In genomic region chr10:86599729-86600128, GRCh38 we compare ENCODE assay signal across 11 cellular contexts. TPM values are rescaled to one million over a fixed set of nuclear protein-coding genes. Genes with fewer than 3 reads are reported as not detected.
DNase-seq lines count a peak whose midpoint lies in the region; ATAC-seq and TF ChIP-seq lines count a peak whose summit lies in the region.
"Had no signal": no experiment of that assay in that cellular context is flagged by ENCODE, and none has a peak within 500 bp of the region (broad histone marks: within the 10 kb centered on the region; RNA-seq: fewer than 3 reads in every experiment).

No MANE protein-coding gene starts in this region.

- H3K9me3 ChIP-seq in breast epithelium (no peaks in the 10 kb centered on the region), transverse colon (no peaks in the 10 kb centered on the region), aorta (ENCODE audit: control insufficient read depth, low read length) (no peaks in the 10 kb centered on the region)

- H3K4me3 Mint-ChIP-seq in MCF 10A (ENCODE audit: unreplicated experiment) (no peak overlapping the region), T-cell (no peak overlapping the region)
- H3K4me3 Mint-ChIP-seq: activated B cell treated with CpG ODN at 0.5 μM for 24 hours; CD8-positive, alpha-beta memory T cell; naive thymus-derived CD4-positive, alpha-beta T cell had no signal

- H3K4me3 ChIP-seq in breast epithelium (no peak overlapping the region), transverse colon (no peak overlapping the region), aorta (ENCODE audit: low read length in 2 of 2) (no peak overlapping the region)

- ATAC-seq in HG02973 (IDR thresholded peaks at IDR 0.05; ENCODE audit: unreplicated experiment) (peak; percentile 66), T-cell (replicated peaks in 1 of 4) (peak in 3 of 4 experiments; percentile 53 to 70 (median 63)), aorta (ENCODE audit: low FRiP score) (no peak)
- ATAC-seq: naive thymus-derived CD4-positive, alpha-beta T cell had no signal

- POLR2A ChIA-PET in MCF 10A (lab: Yijun Ruan, JAX) = no interaction called here
- POLR2A ChIA-PET in T-cell (lab: Charles Lee) = no interaction called here

- CTCF ChIA-PET in MCF 10A (lab: Yijun Ruan, JAX) = no interaction called here
- CTCF ChIA-PET in T-cell (lab: Charles Lee) = no interaction called here

- H3K36me3 ChIP-seq in breast epithelium (no peaks in the 10 kb centered on the region), transverse colon (no peaks in the 10 kb centered on the region), aorta (ENCODE audit: control insufficient read depth in 1 of 2, insufficient read depth in 2 of 2, low read length in 1 of 2) (no peaks in the 10 kb centered on the region)

- H3K27me3 Mint-ChIP-seq in MCF 10A (ENCODE audit: insufficient read depth, unreplicated experiment) (no peaks in the 10 kb centered on the region), T-cell (no peaks in the 10 kb centered on the region)
- H3K27me3 Mint-ChIP-seq: activated B cell treated with CpG ODN at 0.5 μM for 24 hours had no signal

- intact Hi-C loops in MCF 10A (cut with micrococcal nuclease) (no loop called here), breast epithelium (cut with DNase I; ENCODE audit: low total_unique reads) (no loop called here), transverse colon (cut with DNase I; ENCODE audit: low total_unique reads) (loop anchor here (1.0 kb wide), 1 partner anchor 43 kb away; no protein-coding TSS in a partner anchor), aorta (cut with DNase I) (no loop called here)

- WGBS in transverse colon (ENCODE audit: low coverage in 1 of 2), 2 donors = 38% methylated on average over 4 of the region's 4 CpGs; no CpG with 5 or more reads in 1 of the 2 donors
- 62% methylated on average over 4 of the region's 4 CpGs for WGBS in aorta, 2 donors

- H3K4me1 ChIP-seq in breast epithelium (no peaks in the 10 kb centered on the region), transverse colon (peaks cover 0 to 4% (median 0%) of the 10 kb centered on the region in 4 donors), aorta (ENCODE audit: control insufficient read depth in 1 of 2, insufficient read depth in 2 of 2, low read length in 2 of 2) (no peaks in the 10 kb centered on the region)

- H3K27ac Mint-ChIP-seq in MCF 10A (ENCODE audit: low read depth, unreplicated experiment) = no peak overlapping the region
- no peak overlapping the region for H3K27ac Mint-ChIP-seq in T-cell
- H3K27ac Mint-ChIP-seq: activated B cell treated with CpG ODN at 0.5 μM for 24 hours had no signal

- H3K27me3 ChIP-seq in breast epithelium (no peaks in the 10 kb centered on the region), transverse colon (no peaks in the 10 kb centered on the region), aorta (ENCODE audit: control insufficient read depth in 1 of 2, insufficient read depth in 2 of 2, low read length in 1 of 2) (no peaks in the 10 kb centered on the region)

- TF ChIP-seq POLR2A in breast epithelium (IDR thresholded peaks at IDR 0.05) (no peak), transverse colon (IDR thresholded peaks at IDR 0.05) (no peak)

- H3K9me3 Mint-ChIP-seq in MCF 10A (ENCODE audit: unreplicated experiment) (no peaks in the 10 kb centered on the region), T-cell (no peaks in the 10 kb centered on the region)
- H3K9me3 Mint-ChIP-seq: activated B cell treated with CpG ODN at 0.5 μM for 24 hours; CD8-positive, alpha-beta memory T cell had no signal

- H3K27ac ChIP-seq in breast epithelium (no peak overlapping the region), transverse colon (peak overlapping the region in 1 of 4 donors; percentile 56), aorta (ENCODE audit: low read depth in 1 of 2, low read length in 2 of 2) (no peak overlapping the region)

- in situ Hi-C loops in transverse colon (cut with MboI; ENCODE audit: low pct_ligation_motif_present in 1 of 4, low pct_unique_long_range_greater_than_20kb in 1 of 4, low sequenced_read_pairs in 3 of 4) = loop anchor here in 1 of 4 donors (25.0 kb wide), 1 partner anchor 212 kb away; no protein-coding TSS in a partner anchor

- TF ChIP-seq EP300 in transverse colon (IDR thresholded peaks at IDR 0.05; ENCODE audit: low read depth) = no peak

- no peak for TF ChIP-seq CTCF in MCF 10A (IDR thresholded peaks at IDR 0.05; ENCODE audit: unreplicated experiment)
- no peak for TF ChIP-seq CTCF in breast epithelium (IDR thresholded peaks at IDR 0.05)
- no peak for TF ChIP-seq CTCF in transverse colon (IDR thresholded peaks at IDR 0.05)

- no peaks in the 10 kb centered on the region for H3K36me3 Mint-ChIP-seq in MCF 10A (ENCODE audit: insufficient read depth, unreplicated experiment)
- no peaks in the 10 kb centered on the region for H3K36me3 Mint-ChIP-seq in T-cell
- H3K36me3 Mint-ChIP-seq: CD8-positive, alpha-beta memory T cell; naive thymus-derived CD4-positive, alpha-beta T cell had no signal

- DNase-seq in MCF 10A (ENCODE audit: unreplicated experiment) (peak; percentile 62), breast epithelium (ENCODE audit: low spot score in 2 of 2) (no peak), T-cell (peak in 1 of 34 experiments; percentile 3), transverse colon (peak; percentile 64), aorta (no peak), dedifferentiated amniotic fluid mesenchymal stem cell (ENCODE audit: extremely low spot score) (no peak)
- no peak for DNase-seq in stimulated activated CD4-positive, alpha-beta T cell treated with anti-CD3 and anti-CD28 coated beads, Interleukin-12 subunit alpha, Interleukin-12 subunit beta, amount 100 ng/mL, for 4 hours
- DNase-seq: activated B cell treated with CpG ODN at 0.5 μM for 24 hours; CD8-positive, alpha-beta memory T cell had no signal

- no TSS peak for BruUV-seq in MCF 10A (replicated peaks; lab: Mats Ljungman, UMichigan)

- H3K4me1 Mint-ChIP-seq in MCF 10A (ENCODE audit: insufficient read depth, unreplicated experiment) (no peaks in the 10 kb centered on the region), T-cell (peaks cover 0 to 9% (median 7%) of the 10 kb centered on the region in 3 donors)
- H3K4me1 Mint-ChIP-seq: activated B cell treated with CpG ODN at 0.5 μM for 24 hours; CD8-positive, alpha-beta memory T cell had no signal

RNA-seq across cellular contexts. Expression of gene OPN4, which starts 54.6 kb away (rescaled TPM):
- total RNA-seq in MCF 10A (2022) (not detected in 2 replicates), breast epithelium (not detected), T-cell (not detected), transverse colon (1 to 10 TPM in 1 of 4 donors, not detected in 3; 1.5 TPM), aorta (under 1 TPM in 1 of 2 donors, not detected in 1; 0.36 TPM)
- polyA plus RNA-seq in aorta = not detected
- total RNA-seq: activated B cell treated with CpG ODN at 0.5 μM for 24 hours; CD8-positive, alpha-beta memory T cell; naive thymus-derived CD4-positive, alpha-beta T cell had no signal
- polyA plus RNA-seq: CD8-positive, alpha-beta memory T cell; naive thymus-derived CD4-positive, alpha-beta T cell had no signal

Comparison
In these comparisons a context has a peak if more than half of its experiments do, and no peak if none do; other contexts are left out.
1. DNase-seq: peak in MCF 10A (single experiment) and transverse colon (single experiment); none in breast epithelium (0 of 2), aorta (0 of 2), dedifferentiated amniotic fluid mesenchymal stem cell (single experiment) and stimulated activated CD4-positive, alpha-beta T cell treated with anti-CD3 and anti-CD28 coated beads, Interleukin-12 subunit alpha, Interleukin-12 subunit beta, amount 100 ng/mL, for 4 hours (single experiment).